12 cellular contexts compared by ENCODE assay signal in genomic region chr7:7868245-7868899, GRCh38.
DNase-seq lines count a peak whose midpoint lies in the region; ATAC-seq, FAIRE-seq and TF ChIP-seq lines count a peak whose summit lies in the region.
"Had no signal": no experiment of that assay in that cellular context is flagged by ENCODE, and none has a peak within 500 bp of the region (broad histone marks: within the 10 kb centered on the region; RNA-seq: fewer than 3 reads in every experiment).

No MANE protein-coding gene starts in this region.

- in situ Hi-C loops in gastrocnemius medialis (cut with MboI; ENCODE audit: low sequenced_read_pairs in 4 of 4), result no loop called here

- H3K9me3 ChIP-seq in gastrocnemius medialis, result no peaks in the 10 kb centered on the region

- peak overlapping the region in 2 of 4 donors; percentile 8 to 53 for H3K27ac ChIP-seq in gastrocnemius medialis

- intact Hi-C loops in activated naive CD4-positive, alpha-beta T cell treated with anti-CD3 and anti-CD28 coated beads for 36 hours (cut with micrococcal nuclease), result no loop called here
- intact Hi-C loops in gastrocnemius medialis (cut with DNase I; ENCODE audit: low total_unique reads), result no loop called here

- TF ChIP-seq CTCF in gastrocnemius medialis (IDR thresholded peaks at IDR 0.05 in 4 of 5, conservative IDR thresholded peaks at IDR 0.05 in 1 of 5), result no peak

- H3K27ac Mint-ChIP-seq in activated naive CD4-positive, alpha-beta T cell treated with anti-CD3 and anti-CD28 coated beads for 36 hours, result no peak overlapping the region
- H3K27ac Mint-ChIP-seq: activated T-helper 2 cell treated with anti-CD3 and anti-CD28 coated beads, Interferon-gamma antibody, Interleukin-2, Interleukin-4, amounts not matched to agents 10 μg/mL and 5 μg/mL and 100 μg/mL, durations not matched to agents 14 hours and 24 hours and 36 hours had no signal

- ATAC-seq in HG02642 (IDR thresholded peaks at IDR 0.05; ENCODE audit: poor library complexity, unreplicated experiment) (peak; percentile 39), gastrocnemius medialis (no peak)

- H3K27me3 ChIP-seq in gastrocnemius medialis, result no peaks in the 10 kb centered on the region

- peaks cover 18 to 33% of the 10 kb centered on the region in 2 donors for H3K4me1 ChIP-seq in gastrocnemius medialis

- H3K4me3 Mint-ChIP-seq in activated naive CD4-positive, alpha-beta T cell treated with anti-CD3 and anti-CD28 coated beads for 36 hours, result no peak overlapping the region

- no peak overlapping the region for H3K4me3 ChIP-seq in gastrocnemius medialis

- CTCF ChIA-PET in activated naive CD4-positive, alpha-beta T cell treated with anti-CD3 and anti-CD28 coated beads for 36 hours (lab: Charles Lee), result no interaction called here

- no peaks in the 10 kb centered on the region for H3K27me3 Mint-ChIP-seq in activated naive CD4-positive, alpha-beta T cell treated with anti-CD3 and anti-CD28 coated beads for 36 hours (ENCODE audit: low read depth)

- peak; percentile 91 for DNase-seq in GF-D8 (lab: John Stamatoyannopoulos, UW)
- peak; percentile 84 for DNase-seq in SKM-1 (lab: John Stamatoyannopoulos, UW; ENCODE audit: unreplicated experiment)
- DNase-seq in midbrain (lab: John Stamatoyannopoulos, UW), result peak; percentile 16
- no peak for DNase-seq in HTR-8/SVneo (ENCODE audit: insufficient read length, low spot score)
- DNase-seq in NCI-H526 treated with DMSO at 0.1 percent for 48 hours (lab: John Stamatoyannopoulos, UW), result no peak
- no peak for DNase-seq in activated naive CD4-positive, alpha-beta T cell treated with anti-CD3 and anti-CD28 coated beads for 36 hours
- DNase-seq in gastrocnemius medialis, result no peak
- DNase-seq: MM.1S, small intestine had no signal

- H3K36me3 ChIP-seq in gastrocnemius medialis, result no peaks in the 10 kb centered on the region

- peaks cover 1% of the 10 kb centered on the region for H3K36me3 Mint-ChIP-seq in activated naive CD4-positive, alpha-beta T cell treated with anti-CD3 and anti-CD28 coated beads for 36 hours (ENCODE audit: low read depth)

- H3K4me1 Mint-ChIP-seq in activated naive CD4-positive, alpha-beta T cell treated with anti-CD3 and anti-CD28 coated beads for 36 hours (ENCODE audit: low read depth), result no peaks in the 10 kb centered on the region

- no peak for TF ChIP-seq POLR2A in gastrocnemius medialis (IDR thresholded peaks at IDR 0.05)

- no peak for FAIRE-seq in HTR-8/SVneo (lab: Jason Lieb, UNC)
- FAIRE-seq: H1, small intestine had no signal

- H3K9me3 Mint-ChIP-seq in activated naive CD4-positive, alpha-beta T cell treated with anti-CD3 and anti-CD28 coated beads for 36 hours, result no peaks in the 10 kb centered on the region
- H3K9me3 Mint-ChIP-seq: activated T-helper 2 cell treated with anti-CD3 and anti-CD28 coated beads, Interferon-gamma antibody, Interleukin-2, Interleukin-4, amounts not matched to agents 10 μg/mL and 5 μg/mL and 100 μg/mL, durations not matched to agents 14 hours and 24 hours and 36 hours had no signal

Comparison
In these comparisons a context has a peak if more than half of its experiments do, and no peak if none do; other contexts are left out.
1. DNase-seq: peak in GF-D8 (single experiment), SKM-1 (single experiment) and midbrain (single experiment); none in HTR-8/SVneo (single experiment), NCI-H526 treated with DMSO at 0.1 percent for 48 hours (single experiment), activated naive CD4-positive, alpha-beta T cell treated with anti-CD3 and anti-CD28 coated beads for 36 hours (single experiment) and gastrocnemius medialis (0 of 2).